In the genomic region with DNA sequence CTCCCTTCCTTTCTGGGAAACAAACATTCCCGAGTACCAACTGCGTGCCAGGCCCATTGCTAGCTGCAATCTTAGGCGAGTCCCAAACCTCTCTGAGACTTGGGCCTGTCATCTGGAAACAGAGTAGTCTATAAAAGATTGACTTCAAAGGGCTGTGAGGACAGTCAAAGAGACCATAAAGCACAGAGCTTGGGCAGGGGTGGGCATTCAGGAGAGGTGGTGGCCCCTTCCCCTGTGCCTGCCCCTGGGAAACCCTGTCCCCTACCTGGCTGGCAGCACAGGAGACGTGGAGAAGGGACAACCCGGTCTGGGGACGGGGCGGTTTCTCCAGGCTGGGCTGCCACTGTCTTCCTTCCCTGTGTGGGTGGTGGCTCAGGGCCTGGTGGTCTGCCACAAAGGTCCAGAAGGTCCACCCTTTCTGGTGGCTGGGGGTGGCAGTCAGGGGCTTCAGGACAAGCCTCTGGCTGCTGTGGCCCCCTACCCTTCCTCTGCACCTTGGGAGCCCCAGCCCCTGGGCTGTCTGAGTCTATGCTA, we compare ENCODE assay signal across 9 cellular contexts. TPM values are rescaled to one million over a fixed set of nuclear protein-coding genes. Genes with fewer than 3 reads are reported as not detected.
A peak's percentile ranks its signal among the peaks of the same experiment; 100 is the strongest.
DNase-seq lines count a peak whose midpoint lies in the region; ATAC-seq and TF ChIP-seq lines count a peak whose summit lies in the region.
"Had no signal": no experiment of that assay in that cellular context is flagged by ENCODE, and none has a peak within 500 bp of the region (broad histone marks: within the 10 kb centered on the region; RNA-seq: fewer than 3 reads in every experiment).

No MANE protein-coding gene starts in this region.

- H3K9me3 Mint-ChIP-seq in CD14-positive monocyte (peaks cover 0 to 5% (median 0%) of the 10 kb centered on the region in 7 donors), T-cell (no peaks in the 10 kb centered on the region), memory B cell (no peaks in the 10 kb centered on the region)

- peaks cover 21% of the 10 kb centered on the region for H3K4me1 ChIP-seq in left ventricle myocardium inferior

- POLR2A ChIA-PET in T-cell (lab: Charles Lee) = interaction anchor here in 1 of 2 donors (0.8 kb wide), 1 partner anchor 10 kb away, joined by 8 read pairs; no protein-coding TSS in a partner anchor

- no peak overlapping the region for H3K4me3 ChIP-seq in left ventricle myocardium inferior

- CTCF ChIA-PET in T-cell (lab: Charles Lee) = no interaction called here

- H3K27ac ChIP-seq in left ventricle myocardium inferior (replicated peaks) = no peak overlapping the region

- DNase-seq in CD14-positive monocyte (ENCODE audit: low spot score) (no peak), T-cell (peak in 1 of 34 experiments; percentile 9), memory B cell (ENCODE audit: low spot score in 2 of 2) (no peak), NCI-H774 (lab: John Stamatoyannopoulos, UW) (no peak), left ventricle myocardium inferior (no peak)
- DNase-seq in activated CD4-positive, CD25-positive, alpha-beta regulatory T cell (lab: John Stamatoyannopoulos, UW) = no peak
- DNase-seq: NCI-H2081 treated with DMSO at 0.1 percent for 48 hours had no signal

- H3K27ac Mint-ChIP-seq in CD14-positive monocyte (peak overlapping the region; percentile 84 to 97 (median 94)), T-cell (peak overlapping the region; percentile 71 to 91), memory B cell (peak overlapping the region; percentile 93)

- ATAC-seq in GM21423 (IDR thresholded peaks at IDR 0.05; ENCODE audit: unreplicated experiment) (peak; percentile 4), T-cell (replicated peaks in 1 of 4) (peak in 2 of 4 experiments; percentile 3 to 7), memory B cell (ENCODE audit: low read depth) (no peak), GM19467 (IDR thresholded peaks at IDR 0.05; ENCODE audit: unreplicated experiment) (no peak)

- no peaks in the 10 kb centered on the region for H3K9me3 ChIP-seq in left ventricle myocardium inferior (replicated peaks)

- no peaks in the 10 kb centered on the region for H3K27me3 ChIP-seq in left ventricle myocardium inferior (ENCODE audit: low read depth)

- intact Hi-C loops in CD14-positive monocyte (cut with micrococcal nuclease) (no loop called here), left ventricle myocardium inferior (cut with micrococcal nuclease) (no loop called here)

- H3K4me1 Mint-ChIP-seq in CD14-positive monocyte = peaks cover 54% of the 10 kb centered on the region
- H3K4me1 Mint-ChIP-seq in T-cell = peaks cover 45 to 68% (median 46%) of the 10 kb centered on the region in 3 donors
- H3K4me1 Mint-ChIP-seq in memory B cell = peaks cover 8% of the 10 kb centered on the region

- H3K36me3 ChIP-seq in left ventricle myocardium inferior = no peaks in the 10 kb centered on the region

- peaks cover 5 to 27% (median 18%) of the 10 kb centered on the region in 3 donors for H3K27me3 Mint-ChIP-seq in CD14-positive monocyte (ENCODE audit: low read depth in 3 of 3)
- no peaks in the 10 kb centered on the region for H3K27me3 Mint-ChIP-seq in T-cell
- peaks cover 1% of the 10 kb centered on the region for H3K27me3 Mint-ChIP-seq in memory B cell

- TF ChIP-seq CTCF in CD14-positive monocyte (IDR thresholded peaks at IDR 0.05) (no peak), left ventricle myocardium inferior (IDR thresholded peaks at IDR 0.05; ENCODE audit: borderline replicate concordance) (no peak)

- H3K36me3 Mint-ChIP-seq in CD14-positive monocyte (peaks cover 0 to 20% of the 10 kb centered on the region in 2 donors), T-cell (no peaks in the 10 kb centered on the region), memory B cell (no peaks in the 10 kb centered on the region)

- peak overlapping the region; percentile 72 to 83 for H3K4me3 Mint-ChIP-seq in CD14-positive monocyte
- peak overlapping the region; percentile 66 to 80 (median 78) for H3K4me3 Mint-ChIP-seq in T-cell
- peak overlapping the region; percentile 84 for H3K4me3 Mint-ChIP-seq in memory B cell

RNA-seq across cellular contexts. Expression of a gene that starts 33.9 kb away (rescaled TPM):
- polyA plus RNA-seq in CD14-positive monocyte = 10 to 100 TPM; 24.8 to 28.6 TPM
- total RNA-seq in T-cell (100 to 1,000 TPM in 1 of 5 donors, 10 to 100 TPM in 3, 1 to 10 TPM in 1; 9.7 to 144 (median 18.5) TPM), left ventricle myocardium inferior (50.2 TPM)
